Comparison of ENCODE assay signal across 1 cellular context in the genomic region with DNA sequence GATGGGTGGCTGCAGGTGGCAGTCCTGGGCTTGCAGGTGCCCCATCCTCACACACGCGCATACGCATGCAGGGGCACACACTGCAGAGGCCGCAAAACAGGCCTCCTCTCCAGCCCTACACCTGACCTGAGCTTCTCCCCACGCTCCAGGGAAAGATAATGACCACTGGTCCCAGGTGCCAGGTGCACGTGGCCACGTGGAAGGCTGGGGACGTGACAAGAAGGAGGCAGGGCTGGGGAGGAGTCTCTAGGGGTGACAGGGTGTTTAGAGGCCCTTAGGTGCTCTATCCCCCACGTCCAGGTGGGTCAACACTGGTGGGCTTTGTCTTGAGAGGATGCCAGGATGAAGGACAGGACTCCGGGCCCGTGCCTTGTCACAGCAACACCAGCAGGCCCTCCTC.
TF ChIP-seq lines count a peak whose summit lies in the region.

No MANE protein-coding gene starts in this region.

TF ChIP-seq in HepG2, 621 proteins besides CTCF, POLR2A, EP300 and RAD21:
- TF ChIP-seq ZNF326 (CRISPR knock-in tag; IDR thresholded peaks at IDR 0.05; ENCODE audit: borderline replicate concordance) (no peak), PHF5A (CRISPR knock-in tag; IDR thresholded peaks at IDR 0.05; ENCODE audit: low read depth, unreplicated experiment) (no peak), ZNF737 (CRISPR knock-in tag; IDR thresholded peaks at IDR 0.05; ENCODE audit: borderline replicate concordance) (no peak)
- TF ChIP-seq, protein P1, sequence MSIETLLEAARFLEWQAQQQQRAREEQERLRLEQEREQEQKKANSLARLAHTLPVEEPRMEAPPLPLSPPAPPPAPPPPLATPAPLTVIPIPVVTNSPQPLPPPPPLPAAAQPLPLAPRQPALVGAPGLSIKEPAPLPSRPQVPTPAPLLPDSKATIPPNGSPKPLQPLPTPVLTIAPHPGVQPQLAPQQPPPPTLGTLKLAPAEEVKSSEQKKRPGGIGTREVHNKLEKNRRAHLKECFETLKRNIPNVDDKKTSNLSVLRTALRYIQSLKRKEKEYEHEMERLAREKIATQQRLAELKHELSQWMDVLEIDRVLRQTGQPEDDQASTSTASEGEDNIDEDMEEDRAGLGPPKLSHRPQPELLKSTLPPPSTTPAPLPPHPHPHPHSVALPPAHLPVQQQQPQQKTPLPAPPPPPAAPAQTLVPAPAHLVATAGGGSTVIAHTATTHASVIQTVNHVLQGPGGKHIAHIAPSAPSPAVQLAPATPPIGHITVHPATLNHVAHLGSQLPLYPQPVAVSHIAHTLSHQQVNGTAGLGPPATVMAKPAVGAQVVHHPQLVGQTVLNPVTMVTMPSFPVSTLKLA (IDR thresholded peaks at IDR 0.05): peak; percentile 35; the same call in 1 of the 2 replicates
- TF ChIP-seq, protein P2, sequence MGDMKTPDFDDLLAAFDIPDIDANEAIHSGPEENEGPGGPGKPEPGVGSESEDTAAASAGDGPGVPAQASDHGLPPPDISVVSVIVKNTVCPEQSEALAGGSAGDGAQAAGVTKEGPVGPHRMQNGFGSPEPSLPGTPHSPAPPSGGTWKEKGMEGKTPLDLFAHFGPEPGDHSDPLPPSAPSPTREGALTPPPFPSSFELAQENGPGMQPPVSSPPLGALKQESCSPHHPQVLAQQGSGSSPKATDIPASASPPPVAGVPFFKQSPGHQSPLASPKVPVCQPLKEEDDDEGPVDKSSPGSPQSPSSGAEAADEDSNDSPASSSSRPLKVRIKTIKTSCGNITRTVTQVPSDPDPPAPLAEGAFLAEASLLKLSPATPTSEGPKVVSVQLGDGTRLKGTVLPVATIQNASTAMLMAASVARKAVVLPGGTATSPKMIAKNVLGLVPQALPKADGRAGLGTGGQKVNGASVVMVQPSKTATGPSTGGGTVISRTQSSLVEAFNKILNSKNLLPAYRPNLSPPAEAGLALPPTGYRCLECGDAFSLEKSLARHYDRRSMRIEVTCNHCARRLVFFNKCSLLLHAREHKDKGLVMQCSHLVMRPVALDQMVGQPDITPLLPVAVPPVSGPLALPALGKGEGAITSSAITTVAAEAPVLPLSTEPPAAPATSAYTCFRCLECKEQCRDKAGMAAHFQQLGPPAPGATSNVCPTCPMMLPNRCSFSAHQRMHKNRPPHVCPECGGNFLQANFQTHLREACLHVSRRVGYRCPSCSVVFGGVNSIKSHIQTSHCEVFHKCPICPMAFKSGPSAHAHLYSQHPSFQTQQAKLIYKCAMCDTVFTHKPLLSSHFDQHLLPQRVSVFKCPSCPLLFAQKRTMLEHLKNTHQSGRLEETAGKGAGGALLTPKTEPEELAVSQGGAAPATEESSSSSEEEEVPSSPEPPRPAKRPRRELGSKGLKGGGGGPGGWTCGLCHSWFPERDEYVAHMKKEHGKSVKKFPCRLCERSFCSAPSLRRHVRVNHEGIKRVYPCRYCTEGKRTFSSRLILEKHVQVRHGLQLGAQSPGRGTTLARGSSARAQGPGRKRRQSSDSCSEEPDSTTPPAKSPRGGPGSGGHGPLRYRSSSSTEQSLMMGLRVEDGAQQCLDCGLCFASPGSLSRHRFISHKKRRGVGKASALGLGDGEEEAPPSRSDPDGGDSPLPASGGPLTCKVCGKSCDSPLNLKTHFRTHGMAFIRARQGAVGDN (CRISPR knock-in tag; IDR thresholded peaks at IDR 0.05): peak; percentile 38
TF ChIP-seq in HepG2: peak in this region for 2.
